In genomic region chr20:8156603-8157079, GRCh38 we compare ENCODE assay signal across 9 cellular contexts. TPM values are rescaled to one million over a fixed set of nuclear protein-coding genes. Genes with fewer than 3 reads are reported as not detected.
DNase-seq lines count a peak whose midpoint lies in the region; ATAC-seq and TF ChIP-seq lines count a peak whose summit lies in the region.
"Had no signal": no experiment of that assay in that cellular context is flagged by ENCODE, and none has a peak within 500 bp of the region (broad histone marks: within the 10 kb centered on the region; RNA-seq: fewer than 3 reads in every experiment).

No MANE protein-coding gene starts in this region.

- H4K5ac ChIP-seq in IMR-90 (ENCODE audit: low read depth, low read length) = no peak overlapping the region

- intact Hi-C loops in MCF 10A (cut with micrococcal nuclease) (no loop called here), breast epithelium (cut with DNase I; ENCODE audit: low total_unique reads) (no loop called here), IMR-90 (cut with micrococcal nuclease) (loop anchor here (5.0 kb wide), 1 partner anchor 36 kb away; no protein-coding TSS in a partner anchor), vagina (cut with DNase I) (no loop called here)

- H3K36me3 Mint-ChIP-seq in MCF 10A (ENCODE audit: insufficient read depth, unreplicated experiment) = peaks cover 4% of the 10 kb centered on the region

- POLR2A ChIA-PET in MCF 10A (lab: Yijun Ruan, JAX) = no interaction called here
- POLR2A ChIA-PET in IMR-90 (lab: Charles Lee; ENCODE audit: unreplicated experiment) = no interaction called here

- H2BK120ac ChIP-seq in IMR-90 (ENCODE audit: low read depth, low read length) = no peak overlapping the region

- in situ Hi-C loops in IMR-90 (cut with MboI; ENCODE audit: low sequenced_read_pairs) (no loop called here), ACHN (cut with HindIII; ENCODE audit: low pct_ligation_motif_present, low pct_unique_long_range_greater_than_20kb, low sequenced_read_pairs) (no loop called here)

- no peaks in the 10 kb centered on the region for H3K9me3 ChIP-seq in breast epithelium
- peaks cover 2% of the 10 kb centered on the region; the same call in 1 of the 2 replicates for H3K9me3 ChIP-seq in IMR-90 (ENCODE audit: control insufficient read depth, insufficient read depth, low read length)
- no peaks in the 10 kb centered on the region for H3K9me3 ChIP-seq in vagina
- H3K9me3 ChIP-seq: lower lobe of right lung had no signal

- no peak overlapping the region for H3K9ac ChIP-seq in IMR-90 (ENCODE audit: low read depth, low read length)

- TF ChIP-seq CTCF in MCF 10A (IDR thresholded peaks at IDR 0.05; ENCODE audit: unreplicated experiment) (no peak), breast epithelium (IDR thresholded peaks at IDR 0.05) (no peak), IMR-90 (conservative IDR thresholded peaks at IDR 0.05; ENCODE audit: low read depth, low read length) (no peak), vagina (IDR thresholded peaks at IDR 0.05) (no peak)

- H4K91ac ChIP-seq in IMR-90 (ENCODE audit: insufficient read depth, low read depth, low read length) = no peak overlapping the region

- ATAC-seq in IMR-90 (ENCODE audit: low read depth) = peak; percentile 51

- H3K18ac ChIP-seq in IMR-90 (ENCODE audit: low read depth, low read length) = no peak overlapping the region

- TF ChIP-seq RAD21 in IMR-90 (IDR thresholded peaks at IDR 0.05; ENCODE audit: low read length) = no peak

- H4K8ac ChIP-seq in IMR-90 (ENCODE audit: low read depth in 2 of 2, low read length in 2 of 2) = no peak overlapping the region

- H3K9me1 ChIP-seq in IMR-90 (ENCODE audit: insufficient read depth, low read length) = peaks cover 5% of the 10 kb centered on the region

- H3K27me3 Mint-ChIP-seq in MCF 10A (ENCODE audit: insufficient read depth, unreplicated experiment) = no peaks in the 10 kb centered on the region

- H3K27ac ChIP-seq in breast epithelium (peak overlapping the region in 1 of 2 donors; percentile 66), IMR-90 (ENCODE audit: insufficient read depth, low read length) (no peak overlapping the region), vagina (peak overlapping the region; percentile 36)
- H3K27ac ChIP-seq: lower lobe of right lung had no signal

- H3K4me1 ChIP-seq in breast epithelium (peaks cover 0 to 12% of the 10 kb centered on the region in 2 donors), IMR-90 (ENCODE audit: control insufficient read depth, insufficient read depth, low read length) (peaks cover 11% of the 10 kb centered on the region), vagina (peaks cover 37% of the 10 kb centered on the region)

- peaks cover 40% of the 10 kb centered on the region for H3K4me1 Mint-ChIP-seq in MCF 10A (ENCODE audit: insufficient read depth, unreplicated experiment)

- H4K20me1 ChIP-seq in IMR-90 (ENCODE audit: insufficient read depth, low read length) = peaks cover 9% of the 10 kb centered on the region

- no peak overlapping the region for H3K23ac ChIP-seq in IMR-90 (ENCODE audit: low read depth, low read length)

- no peak overlapping the region for H2BK20ac ChIP-seq in IMR-90 (ENCODE audit: low read depth, low read length)

- H3K4me3 ChIP-seq in breast epithelium = no peak overlapping the region
- no peak overlapping the region for H3K4me3 ChIP-seq in IMR-90 (ENCODE audit: insufficient read depth, low read depth, low read length)
- no peak overlapping the region for H3K4me3 ChIP-seq in vagina
- H3K4me3 ChIP-seq: lower lobe of right lung had no signal

- dilution Hi-C loops in IMR-90 (cut with HindIII; ENCODE audit: low sequenced_read_pairs, unreplicated experiment) = no loop called here

- peaks cover 0 to 5% of the 10 kb centered on the region in 2 experiments; a peak in 1 of 4 replicates for H3K79me1 ChIP-seq in IMR-90 (ENCODE audit: low read depth in 1 of 2, low read length in 2 of 2)

- H2BK15ac ChIP-seq in IMR-90 (ENCODE audit: low read depth, low read length) = no peak overlapping the region

- no peak overlapping the region for H3K56ac ChIP-seq in IMR-90 (ENCODE audit: extremely low read depth, insufficient read depth, low read length)

- no peak overlapping the region for H2AK5ac ChIP-seq in IMR-90 (ENCODE audit: low read depth, low read length)

- no peaks in the 10 kb centered on the region for H3K9me3 Mint-ChIP-seq in MCF 10A (ENCODE audit: unreplicated experiment)

- H3K14ac ChIP-seq in IMR-90 (replicated peaks; ENCODE audit: low read depth, low read length) = no peak overlapping the region

- peak overlapping the region; percentile 28; the same call in 1 of the 2 replicates for H3K4me2 ChIP-seq in IMR-90 (ENCODE audit: low read depth, low read length)

- DNase-seq in MCF 10A (ENCODE audit: unreplicated experiment) (peak; percentile 26), breast epithelium (ENCODE audit: low spot score in 2 of 2) (no peak), IMR-90 (peak; percentile 59), vagina (ENCODE audit: extremely low spot score in 2 of 2) (no peak), NCI-H2107 treated with DMSO at 0.1 percent for 48 hours (lab: John Stamatoyannopoulos, UW; ENCODE audit: unreplicated experiment) (no peak), ACHN (no peak)
- peak; percentile 31 for DNase-seq in central memory CD4-positive, alpha-beta T cell
- no peak for DNase-seq in activated CD8-positive, alpha-beta memory T cell treated with anti-CD3 and anti-CD28 coated beads, Interleukin-2, amount 50 U/mL, for 48 hours
- DNase-seq: lower lobe of right lung had no signal

- TF ChIP-seq POLR2A in breast epithelium (IDR thresholded peaks at IDR 0.05) (no peak), IMR-90 (IDR thresholded peaks at IDR 0.05; ENCODE audit: low read depth, low read length) (no peak), vagina (IDR thresholded peaks at IDR 0.05) (no peak)

- no peaks in the 10 kb centered on the region for H3K36me3 ChIP-seq in breast epithelium
- no peaks in the 10 kb centered on the region for H3K36me3 ChIP-seq in IMR-90 (ENCODE audit: control insufficient read depth, insufficient read depth, low read length)
- no peaks in the 10 kb centered on the region for H3K36me3 ChIP-seq in vagina
- H3K36me3 ChIP-seq: lower lobe of right lung had no signal

- CTCF ChIA-PET in MCF 10A (lab: Yijun Ruan, JAX) = interaction anchor here (0.7 to 1.0 kb wide), 2 partner anchors 9 to 566 kb away, joined by 4 to 6 read pairs; no protein-coding TSS in a partner anchor
- CTCF ChIA-PET in IMR-90 (lab: Yijun Ruan, JAX) = no interaction called here

- no peak overlapping the region for H2BK5ac ChIP-seq in IMR-90 (ENCODE audit: low read depth, low read length, poor library complexity, severe bottlenecking)

- H3K4ac ChIP-seq in IMR-90 (ENCODE audit: low read depth, low read length) = no peak overlapping the region

- no peak overlapping the region for H2AFZ ChIP-seq in IMR-90 (replicated peaks; ENCODE audit: low read length, poor library complexity)

- H3K27ac Mint-ChIP-seq in MCF 10A (ENCODE audit: low read depth, unreplicated experiment) = peak overlapping the region; percentile 10

- no peak overlapping the region for H3K4me3 Mint-ChIP-seq in MCF 10A (ENCODE audit: unreplicated experiment)

- H3K27me3 ChIP-seq in breast epithelium (no peaks in the 10 kb centered on the region), IMR-90 (ENCODE audit: control insufficient read depth, insufficient read depth, low read length) (no peaks in the 10 kb centered on the region), vagina (no peaks in the 10 kb centered on the region)

- BruUV-seq in MCF 10A (replicated peaks; lab: Mats Ljungman, UMichigan) (no TSS peak), IMR-90 (replicated peaks; lab: Mats Ljungman, UMichigan) (no TSS peak)

- H2AK9ac ChIP-seq in IMR-90 (replicated peaks; ENCODE audit: low read depth, low read length, poor library complexity) = no peak overlapping the region

TF ChIP-seq in IMR-90, 13 proteins besides CTCF, POLR2A, EP300 and RAD21:
- TF ChIP-seq USF2 (IDR thresholded peaks at IDR 0.05; ENCODE audit: low read depth, low read length) = no peak
- peak; percentile 49 for TF ChIP-seq NFE2L2 (IDR thresholded peaks at IDR 0.05; ENCODE audit: low read depth, low read length)
- TF ChIP-seq CEBPB (IDR thresholded peaks at IDR 0.05; ENCODE audit: low read depth, low read length) = peak; percentile 71
- TF ChIP-seq FOS (IDR thresholded peaks at IDR 0.05; ENCODE audit: low read depth, low read length) = peak; percentile 73; the same call in 1 of the 2 replicates
- peak; percentile 23; the same call in 1 of the 2 replicates for TF ChIP-seq MAFK (IDR thresholded peaks at IDR 0.05; ENCODE audit: low read depth, low read length)
- TF ChIP-seq BHLHE40 (IDR thresholded peaks at IDR 0.05; ENCODE audit: low read depth, low read length) = peak; percentile 16; the same call in 1 of the 2 replicates
- no peak for TF ChIP-seq CHD1 (IDR thresholded peaks at IDR 0.05; ENCODE audit: low read depth, low read length)
- TF ChIP-seq RFX5 (IDR thresholded peaks at IDR 0.05; ENCODE audit: low read depth, low read length) = no peak

RNA-seq across cellular contexts. Expression of gene PLCB1, which starts 24.6 kb away (rescaled TPM):
- total RNA-seq in MCF 10A (2022) = 5.9 and 8.2 TPM in 2 replicates
- 100 to 1,000 TPM in 1 of 3 donors, 10 to 100 TPM in 2; 12.2 to 106 (median 30.5) TPM for total RNA-seq in breast epithelium
- total RNA-seq in IMR-90 (2012; rRNA removed) = 16.1 and 17.5 TPM in 2 replicates
- 4.4 and 5.6 TPM in 2 replicates for polyA plus RNA-seq in IMR-90 (2012; rRNA removed)
- polyA plus RNA-seq in IMR-90 (2012; cell fraction: cytosol; rRNA removed) = 2.1 and 2.3 TPM in 2 replicates
- polyA plus RNA-seq in IMR-90 (2012; cell fraction: nucleus; rRNA removed; ENCODE audit: low replicate concordance) = 1.3 and 5.0 TPM in 2 replicates
- 32.4 TPM for total RNA-seq in vagina

Comparison
In these comparisons a context has a peak if more than half of its experiments do, and no peak if none do; other contexts are left out.
1. DNase-seq: peak in MCF 10A (single experiment), IMR-90 (single experiment) and central memory CD4-positive, alpha-beta T cell (single experiment); none in breast epithelium (0 of 2), vagina (0 of 2), NCI-H2107 treated with DMSO at 0.1 percent for 48 hours (single experiment), activated CD8-positive, alpha-beta memory T cell treated with anti-CD3 and anti-CD28 coated beads, Interleukin-2, amount 50 U/mL, for 48 hours (single experiment) and ACHN (single experiment).